ENCODE assay signal across 20 cellular contexts in genomic region chrX:132034648-132035047, GRCh38.
DNase-seq lines count a peak whose midpoint lies in the region; ATAC-seq and TF ChIP-seq lines count a peak whose summit lies in the region.
"Had no signal": no experiment of that assay in that cellular context is flagged by ENCODE, and none has a peak within 500 bp of the region (broad histone marks: within the 10 kb centered on the region; RNA-seq: fewer than 3 reads in every experiment).

No MANE protein-coding gene starts in this region.

- peak; percentile 5 to 10 for DNase-seq in erythroblast (lab: John Stamatoyannopoulos, UW)
- DNase-seq: activated CD4-positive, alpha-beta T cell treated with anti-CD3 and anti-CD28 coated beads, Interleukin-2, amount 50 U/mL, for 4 hours; activated T-cell treated with anti-CD3 and anti-CD28 coated beads, Interleukin-2, amount 50 U/mL, for 48 hours; foreskin fibroblast; hypothalamus; KBM-7; kidney glomerular epithelial cell; MV-4-11; NCI-H187; NCI-H345; psoas muscle; RPMI8226; stimulated activated CD4-positive, alpha-beta T cell treated with anti-CD3 and anti-CD28 coated beads, Interleukin-4, amount 100 ng/mL, for 24 hours; substantia nigra had no signal

- no peak for TF ChIP-seq POLR2A in erythroblast (IDR thresholded peaks at IDR 0.05; ENCODE audit: low read length)

- peak; percentile 56 for ATAC-seq in GM18867 (IDR thresholded peaks at IDR 0.05; ENCODE audit: unreplicated experiment)
- ATAC-seq in GM19468 (IDR thresholded peaks at IDR 0.05; ENCODE audit: extremely low read depth, unreplicated experiment) = peak; percentile 31
- peak; percentile 36 for ATAC-seq in HG03565 (IDR thresholded peaks at IDR 0.05; ENCODE audit: unreplicated experiment)
- no peak for ATAC-seq in HG03139 (IDR thresholded peaks at IDR 0.05; ENCODE audit: unreplicated experiment)
- no peak for ATAC-seq in SK-N-SH treated with all-trans-retinoic acid at 6 μM for 48 hours
- ATAC-seq in HG03460 (IDR thresholded peaks at IDR 0.05; ENCODE audit: unreplicated experiment) = no peak
- ATAC-seq: psoas muscle had no signal

TF ChIP-seq in SK-N-SH treated with all-trans-retinoic acid at 6 μM for 48 hours, 23 proteins besides CTCF, POLR2A, EP300 and RAD21:
- TF ChIP-seq PPARA (CRISPR knock-in tag; IDR thresholded peaks at IDR 0.05; ENCODE audit: borderline replicate concordance) = no peak
- no peak for TF ChIP-seq ARNTL (CRISPR knock-in tag; IDR thresholded peaks at IDR 0.05; ENCODE audit: borderline replicate concordance, low read depth)
- TF ChIP-seq TCF4 (CRISPR knock-in tag; IDR thresholded peaks at IDR 0.05; ENCODE audit: borderline replicate concordance) = no peak
- no peak for TF ChIP-seq OSR1 (CRISPR knock-in tag; IDR thresholded peaks at IDR 0.05)
- TF ChIP-seq ZFP3 (CRISPR knock-in tag; IDR thresholded peaks at IDR 0.05) = no peak
- TF ChIP-seq CSRNP3 (CRISPR knock-in tag; IDR thresholded peaks at IDR 0.05) = no peak
- no peak for TF ChIP-seq CSDC2 (CRISPR knock-in tag; IDR thresholded peaks at IDR 0.05)
- no peak for TF ChIP-seq CREB5 (CRISPR knock-in tag; IDR thresholded peaks at IDR 0.05; ENCODE audit: low read depth)
- TF ChIP-seq RARB (CRISPR knock-in tag; IDR thresholded peaks at IDR 0.05) = no peak
- TF ChIP-seq ZNF8 (CRISPR knock-in tag; IDR thresholded peaks at IDR 0.05) = no peak
- TF ChIP-seq GLIS3 (CRISPR knock-in tag; IDR thresholded peaks at IDR 0.05) = no peak
- no peak for TF ChIP-seq ESRRG (CRISPR knock-in tag; IDR thresholded peaks at IDR 0.05)
- TF ChIP-seq ZFP30 (CRISPR knock-in tag; IDR thresholded peaks at IDR 0.05) = no peak
- TF ChIP-seq TSHZ2 (CRISPR knock-in tag; IDR thresholded peaks at IDR 0.05) = no peak
- TF ChIP-seq ZNF70 (CRISPR knock-in tag; IDR thresholded peaks at IDR 0.05) = no peak
- no peak for TF ChIP-seq PATZ1 (CRISPR knock-in tag; IDR thresholded peaks at IDR 0.05; ENCODE audit: borderline replicate concordance)
- no peak for TF ChIP-seq BACH2 (CRISPR knock-in tag; IDR thresholded peaks at IDR 0.05; ENCODE audit: borderline replicate concordance)
TF ChIP-seq in SK-N-SH treated with all-trans-retinoic acid at 6 μM for 48 hours: peak in this region for 0.

Comparison
In these comparisons a context has a peak if more than half of its experiments do, and no peak if none do; other contexts are left out.
1. ATAC-seq: peak in GM18867 (single experiment), GM19468 (single experiment) and HG03565 (single experiment); none in HG03139 (single experiment), SK-N-SH treated with all-trans-retinoic acid at 6 μM for 48 hours (single experiment) and HG03460 (single experiment).